ENCODE assay signal across 13 cellular contexts in the genomic region with DNA sequence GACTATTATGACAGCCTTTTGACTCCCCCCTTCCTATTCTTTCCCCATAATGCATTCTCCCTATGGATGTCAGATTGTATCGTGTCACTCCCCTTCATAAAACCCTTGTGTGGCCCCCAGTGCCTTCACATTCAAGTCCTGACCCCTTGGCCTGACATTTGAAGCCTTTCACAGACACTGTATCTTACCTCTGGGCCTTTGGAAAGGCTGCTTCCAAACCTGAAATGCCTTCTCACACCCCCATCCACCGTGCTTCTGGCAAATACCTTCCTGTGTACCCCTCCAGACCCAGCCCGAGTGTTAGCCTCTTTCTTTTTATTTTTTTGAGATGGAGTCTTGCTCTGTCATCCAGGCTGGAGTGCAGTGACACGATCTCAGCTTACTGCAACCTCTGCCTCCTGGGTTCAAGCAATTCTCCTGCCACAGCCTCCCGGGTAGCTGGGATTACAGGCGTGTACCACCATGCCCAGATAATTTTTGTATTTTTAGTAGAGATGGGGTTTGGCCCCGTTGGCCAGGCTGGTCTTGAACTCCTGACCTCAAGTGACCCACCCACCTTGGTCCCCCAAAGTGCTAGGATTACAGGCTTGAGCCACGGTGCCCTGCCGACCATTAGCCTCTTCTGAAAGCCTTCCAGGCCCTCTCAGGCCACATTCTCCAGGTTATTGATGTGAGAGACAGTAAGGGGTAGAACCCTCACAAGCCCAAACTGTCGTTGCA. TPM values are rescaled to one million over a fixed set of nuclear protein-coding genes. Genes with fewer than 3 reads are reported as not detected.
DNase-seq lines count a peak whose midpoint lies in the region; ATAC-seq and TF ChIP-seq lines count a peak whose summit lies in the region.
"Had no signal": no experiment of that assay in that cellular context is flagged by ENCODE, and none has a peak within 500 bp of the region (broad histone marks: within the 10 kb centered on the region; RNA-seq: fewer than 3 reads in every experiment).

No MANE protein-coding gene starts in this region.

- no peak overlapping the region for H3K4me3 Mint-ChIP-seq in activated naive CD4-positive, alpha-beta T cell treated with anti-CD3 and anti-CD28 coated beads, Interleukin-2, amount 10 ng/mL, durations not matched to agents 7 days and 5 days
- peak overlapping the region; percentile 50 for H3K4me3 Mint-ChIP-seq in activated T-helper 1 cell treated with anti-CD3 and anti-CD28 coated beads, Interleukin-12 subunit alpha, Interleukin-12 subunit beta, Interleukin-2, Interleukin-4 antibody, amounts not matched to agents 30 ng/mL and 10 ng/mL and 1 ng/mL, durations not matched to agents 14 hours and 24 hours and 36 hours
- no peak overlapping the region for H3K4me3 Mint-ChIP-seq in stimulated activated naive B cell treated with anti-CD40 and anti-IgM and Interleukin-4, amounts not matched to agents 10 μg/mL and 1 μg/mL and 100 μg/mL, for 72 hours
- no peak overlapping the region for H3K4me3 Mint-ChIP-seq in WTC11
- H3K4me3 Mint-ChIP-seq: activated naive CD4-positive, alpha-beta T cell treated with anti-CD3 and anti-CD28 coated beads for 36 hours had no signal

- no peaks in the 10 kb centered on the region for H3K9me3 Mint-ChIP-seq in activated naive CD4-positive, alpha-beta T cell treated with anti-CD3 and anti-CD28 coated beads, Interleukin-2, amount 10 ng/mL, durations not matched to agents 7 days and 5 days
- H3K9me3 Mint-ChIP-seq in activated naive CD4-positive, alpha-beta T cell treated with anti-CD3 and anti-CD28 coated beads, Interleukin-2, amount 50 U/mL, for 72 hours = no peaks in the 10 kb centered on the region
- no peaks in the 10 kb centered on the region for H3K9me3 Mint-ChIP-seq in activated T-helper 1 cell treated with anti-CD3 and anti-CD28 coated beads, Interleukin-12 subunit alpha, Interleukin-12 subunit beta, Interleukin-2, Interleukin-4 antibody, amounts not matched to agents 30 ng/mL and 10 ng/mL and 1 ng/mL, durations not matched to agents 14 hours and 24 hours and 36 hours
- no peaks in the 10 kb centered on the region for H3K9me3 Mint-ChIP-seq in stimulated activated naive B cell treated with anti-CD40 and anti-IgM and Interleukin-4, amounts not matched to agents 10 μg/mL and 1 μg/mL and 100 μg/mL, for 72 hours
- no peaks in the 10 kb centered on the region for H3K9me3 Mint-ChIP-seq in WTC11
- H3K9me3 Mint-ChIP-seq: activated naive CD4-positive, alpha-beta T cell treated with anti-CD3 and anti-CD28 coated beads for 36 hours had no signal

- H3K36me3 Mint-ChIP-seq in activated naive CD4-positive, alpha-beta T cell treated with anti-CD3 and anti-CD28 coated beads, Interleukin-2, amount 10 ng/mL, durations not matched to agents 7 days and 5 days = peaks cover 35% of the 10 kb centered on the region
- H3K36me3 Mint-ChIP-seq in activated naive CD4-positive, alpha-beta T cell treated with anti-CD3 and anti-CD28 coated beads, Interleukin-2, amount 50 U/mL, for 72 hours = peaks cover 10 to 12% of the 10 kb centered on the region in 2 donors
- peaks cover 11% of the 10 kb centered on the region for H3K36me3 Mint-ChIP-seq in activated T-helper 1 cell treated with anti-CD3 and anti-CD28 coated beads, Interleukin-12 subunit alpha, Interleukin-12 subunit beta, Interleukin-2, Interleukin-4 antibody, amounts not matched to agents 30 ng/mL and 10 ng/mL and 1 ng/mL, durations not matched to agents 14 hours and 24 hours and 36 hours (ENCODE audit: low read depth)
- peaks cover 34 to 40% of the 10 kb centered on the region in 2 donors for H3K36me3 Mint-ChIP-seq in stimulated activated naive B cell treated with anti-CD40 and anti-IgM and Interleukin-4, amounts not matched to agents 10 μg/mL and 1 μg/mL and 100 μg/mL, for 72 hours
- H3K36me3 Mint-ChIP-seq in WTC11 = peaks cover 13% of the 10 kb centered on the region; the same call in 1 of the 2 replicates

- H3K4me1 ChIP-seq in right lobe of liver (peaks cover 0 to 43% (median 20%) of the 10 kb centered on the region in 4 donors), gastrocnemius medialis (peaks cover 31 to 34% of the 10 kb centered on the region in 2 donors)

- ATAC-seq in activated naive CD4-positive, alpha-beta T cell treated with anti-CD3 and anti-CD28 coated beads, Interleukin-2, amount 50 U/mL, for 72 hours = no peak
- ATAC-seq in right lobe of liver = no peak
- ATAC-seq in stimulated activated naive B cell treated with anti-CD40 and anti-IgM and Interleukin-4, amounts not matched to agents 10 μg/mL and 1 μg/mL and 100 μg/mL, for 72 hours (replicated peaks) = no peak
- no peak for ATAC-seq in WTC11
- no peak for ATAC-seq in gastrocnemius medialis

- CTCF ChIA-PET in activated naive CD4-positive, alpha-beta T cell treated with anti-CD3 and anti-CD28 coated beads, Interleukin-2, amount 10 ng/mL, durations not matched to agents 7 days and 5 days (lab: Charles Lee) = interaction anchor here (0.8 to 7.8 kb wide), 15 partner anchors 9 to 416 kb away, joined by 3 to 62 read pairs (median 4); partner anchors contain the start of genes PYCARD and ZNF267
- CTCF ChIA-PET in WTC11 (lab: Charles Lee) = interaction anchor here (0.6 to 12.2 kb wide), 24 partner anchors 8 to 476 kb away, joined by 3 to 221 read pairs (median 6); partner anchors contain the start of genes HSD3B7, PYDC1, SLC5A2 and TGFB1I1

- intact Hi-C loops in activated T-helper 1 cell treated with anti-CD3 and anti-CD28 coated beads, Interleukin-12 subunit alpha, Interleukin-12 subunit beta, Interleukin-2, Interleukin-4 antibody, amounts not matched to agents 30 ng/mL and 10 ng/mL and 1 ng/mL, durations not matched to agents 14 hours and 24 hours and 36 hours (cut with micrococcal nuclease) = no loop called here
- intact Hi-C loops in right lobe of liver (cut with DNase I) = no loop called here
- intact Hi-C loops in gastrocnemius medialis (cut with DNase I; ENCODE audit: low total_unique reads) = no loop called here

- TF ChIP-seq POLR2A in right lobe of liver (IDR thresholded peaks at IDR 0.05) = no peak
- no peak for TF ChIP-seq POLR2A in gastrocnemius medialis (IDR thresholded peaks at IDR 0.05)

- no peak for DNase-seq in activated naive CD4-positive, alpha-beta T cell treated with anti-CD3 and anti-CD28 coated beads, Interleukin-2, amount 10 ng/mL, durations not matched to agents 7 days and 5 days
- DNase-seq in activated naive CD4-positive, alpha-beta T cell treated with anti-CD3 and anti-CD28 coated beads, Interleukin-2, amount 50 U/mL, for 72 hours (ENCODE audit: low spot score in 2 of 2) = no peak
- no peak for DNase-seq in activated T-helper 1 cell treated with anti-CD3 and anti-CD28 coated beads, Interleukin-12 subunit alpha, Interleukin-12 subunit beta, Interleukin-2, Interleukin-4 antibody, amounts not matched to agents 30 ng/mL and 10 ng/mL and 1 ng/mL, durations not matched to agents 14 hours and 24 hours and 36 hours (ENCODE audit: low spot score)
- DNase-seq in right lobe of liver = no peak
- DNase-seq in stimulated activated naive B cell treated with anti-CD40 and anti-IgM and Interleukin-4, amounts not matched to agents 10 μg/mL and 1 μg/mL and 100 μg/mL, for 72 hours = no peak
- DNase-seq in WTC11 (ENCODE audit: low spot score) = no peak
- DNase-seq in gastrocnemius medialis = no peak
- no peak for DNase-seq in brain microvascular endothelial cell
- DNase-seq: transverse colon had no signal

- peak overlapping the region in 2 of 3 donors; percentile 76 to 90 for H3K27ac ChIP-seq in right lobe of liver
- peak overlapping the region in 2 of 4 donors; percentile 85 to 94 for H3K27ac ChIP-seq in gastrocnemius medialis
- H3K27ac ChIP-seq in brain microvascular endothelial cell = no peak overlapping the region

- TF ChIP-seq CTCF in right lobe of liver (IDR thresholded peaks at IDR 0.05) (no peak), WTC11 (IDR thresholded peaks at IDR 0.05) (no peak), gastrocnemius medialis (IDR thresholded peaks at IDR 0.05 in 4 of 5, conservative IDR thresholded peaks at IDR 0.05 in 1 of 5) (no peak), brain microvascular endothelial cell (IDR thresholded peaks at IDR 0.05; ENCODE audit: low read depth, low read length, missing control alignments) (no peak)

- H3K27ac Mint-ChIP-seq in activated naive CD4-positive, alpha-beta T cell treated with anti-CD3 and anti-CD28 coated beads, Interleukin-2, amount 10 ng/mL, durations not matched to agents 7 days and 5 days = peak overlapping the region; percentile 35
- no peak overlapping the region for H3K27ac Mint-ChIP-seq in activated naive CD4-positive, alpha-beta T cell treated with anti-CD3 and anti-CD28 coated beads, Interleukin-2, amount 50 U/mL, for 72 hours
- no peak overlapping the region for H3K27ac Mint-ChIP-seq in activated T-helper 1 cell treated with anti-CD3 and anti-CD28 coated beads, Interleukin-12 subunit alpha, Interleukin-12 subunit beta, Interleukin-2, Interleukin-4 antibody, amounts not matched to agents 30 ng/mL and 10 ng/mL and 1 ng/mL, durations not matched to agents 14 hours and 24 hours and 36 hours
- peak overlapping the region; percentile 43 for H3K27ac Mint-ChIP-seq in stimulated activated naive B cell treated with anti-CD40 and anti-IgM and Interleukin-4, amounts not matched to agents 10 μg/mL and 1 μg/mL and 100 μg/mL, for 72 hours
- H3K27ac Mint-ChIP-seq in WTC11 = no peak overlapping the region
- H3K27ac Mint-ChIP-seq: activated naive CD4-positive, alpha-beta T cell treated with anti-CD3 and anti-CD28 coated beads for 36 hours had no signal

- in situ Hi-C loops in gastrocnemius medialis (cut with MboI; ENCODE audit: low sequenced_read_pairs in 4 of 4) (no loop called here), brain microvascular endothelial cell (cut with HindIII; ENCODE audit: low pct_ligation_motif_present, low sequenced_read_pairs) (loop anchor here (25.0 kb wide), 2 partner anchors 274 to 524 kb away; partner anchors contain the start of genes FUS and ORAI3)

- POLR2A ChIA-PET in WTC11 (lab: Charles Lee) = interaction anchor here (0.7 to 2.3 kb wide), 2 partner anchors 10 to 18 kb away, joined by 4 to 10 read pairs; partner anchors contain the start of gene TGFB1I1

- peaks cover 0 to 20% (median 5%) of the 10 kb centered on the region in 4 donors for H3K36me3 ChIP-seq in right lobe of liver
- H3K36me3 ChIP-seq in gastrocnemius medialis = peaks cover 0 to 48% of the 10 kb centered on the region in 2 donors
- H3K36me3 ChIP-seq in brain microvascular endothelial cell (replicated peaks) = peaks cover 17% of the 10 kb centered on the region

- WGBS in right lobe of liver (ENCODE audit: insufficient coverage, low coverage, low lambda C conversion rate, missing lambda C conversion rate) = 68% methylated on average over 8 of the region's 10 CpGs

- H3K27me3 Mint-ChIP-seq in activated naive CD4-positive, alpha-beta T cell treated with anti-CD3 and anti-CD28 coated beads, Interleukin-2, amount 10 ng/mL, durations not matched to agents 7 days and 5 days = peaks cover 3% of the 10 kb centered on the region
- H3K27me3 Mint-ChIP-seq in activated T-helper 1 cell treated with anti-CD3 and anti-CD28 coated beads, Interleukin-12 subunit alpha, Interleukin-12 subunit beta, Interleukin-2, Interleukin-4 antibody, amounts not matched to agents 30 ng/mL and 10 ng/mL and 1 ng/mL, durations not matched to agents 14 hours and 24 hours and 36 hours (ENCODE audit: insufficient read depth) = no peaks in the 10 kb centered on the region
- H3K27me3 Mint-ChIP-seq in stimulated activated naive B cell treated with anti-CD40 and anti-IgM and Interleukin-4, amounts not matched to agents 10 μg/mL and 1 μg/mL and 100 μg/mL, for 72 hours = no peaks in the 10 kb centered on the region
- H3K27me3 Mint-ChIP-seq in WTC11 (ENCODE audit: low read depth) = no peaks in the 10 kb centered on the region

- no peaks in the 10 kb centered on the region for H3K27me3 ChIP-seq in right lobe of liver
- no peaks in the 10 kb centered on the region for H3K27me3 ChIP-seq in gastrocnemius medialis
- no peaks in the 10 kb centered on the region for H3K27me3 ChIP-seq in brain microvascular endothelial cell (replicated peaks)
- H3K27me3 ChIP-seq: transverse colon had no signal

- peaks cover 36% of the 10 kb centered on the region for H3K4me1 Mint-ChIP-seq in activated naive CD4-positive, alpha-beta T cell treated with anti-CD3 and anti-CD28 coated beads, Interleukin-2, amount 10 ng/mL, durations not matched to agents 7 days and 5 days
- peaks cover 28% of the 10 kb centered on the region for H3K4me1 Mint-ChIP-seq in activated T-helper 1 cell treated with anti-CD3 and anti-CD28 coated beads, Interleukin-12 subunit alpha, Interleukin-12 subunit beta, Interleukin-2, Interleukin-4 antibody, amounts not matched to agents 30 ng/mL and 10 ng/mL and 1 ng/mL, durations not matched to agents 14 hours and 24 hours and 36 hours (ENCODE audit: low read depth)
- H3K4me1 Mint-ChIP-seq in stimulated activated naive B cell treated with anti-CD40 and anti-IgM and Interleukin-4, amounts not matched to agents 10 μg/mL and 1 μg/mL and 100 μg/mL, for 72 hours = peaks cover 20 to 22% of the 10 kb centered on the region in 2 donors
- H3K4me1 Mint-ChIP-seq in WTC11 = peaks cover 12% of the 10 kb centered on the region

- no peak overlapping the region for H3K4me3 ChIP-seq in right lobe of liver
- H3K4me3 ChIP-seq in gastrocnemius medialis = no peak overlapping the region
- H3K4me3 ChIP-seq in brain microvascular endothelial cell (ENCODE audit: low read depth, low read length) = no peak overlapping the region

- H3K9me3 ChIP-seq in right lobe of liver = no peaks in the 10 kb centered on the region
- no peaks in the 10 kb centered on the region for H3K9me3 ChIP-seq in gastrocnemius medialis
- H3K9me3 ChIP-seq: transverse colon had no signal

RNA-seq across cellular contexts. Expression of gene ARMC5, which starts 2.1 kb away (rescaled TPM):
- 1 to 10 TPM; 8.6 to 9.2 TPM for total RNA-seq in activated naive CD4-positive, alpha-beta T cell treated with anti-CD3 and anti-CD28 coated beads, Interleukin-2, amount 50 U/mL, for 72 hours
- 11.2 and 12.7 TPM in 2 replicates for total RNA-seq in activated T-helper 1 cell treated with anti-CD3 and anti-CD28 coated beads, Interleukin-12 subunit alpha, Interleukin-12 subunit beta, Interleukin-2, Interleukin-4 antibody, amounts not matched to agents 30 ng/mL and 10 ng/mL and 1 ng/mL, durations not matched to agents 14 hours and 24 hours and 36 hours
- total RNA-seq in right lobe of liver (10 to 100 TPM in 3 of 6 experiments, 1 to 10 TPM in 3; 3.9 to 20.9 (median 11.0) TPM), WTC11 (2021) (11.3 to 13.2 TPM (median 13.0 TPM) in 3 replicates), gastrocnemius medialis (10 to 100 TPM; 13.9 to 24.3 (median 19.4) TPM)

RNA-seq across cellular contexts. Expression of gene TGFB1I1, which starts 10.6 kb away (rescaled TPM):
- total RNA-seq in activated naive CD4-positive, alpha-beta T cell treated with anti-CD3 and anti-CD28 coated beads, Interleukin-2, amount 50 U/mL, for 72 hours = 1 to 10 TPM in 1 of 2 donors, under 1 TPM in 1; 0.73 to 4.0 TPM
- 0.78 and 1.2 TPM in 2 replicates for total RNA-seq in activated T-helper 1 cell treated with anti-CD3 and anti-CD28 coated beads, Interleukin-12 subunit alpha, Interleukin-12 subunit beta, Interleukin-2, Interleukin-4 antibody, amounts not matched to agents 30 ng/mL and 10 ng/mL and 1 ng/mL, durations not matched to agents 14 hours and 24 hours and 36 hours
- total RNA-seq in right lobe of liver = 1 to 10 TPM; 1.9 to 7.9 (median 6.7) TPM
- total RNA-seq in WTC11 (2021) = 4.3 to 5.3 TPM (median 4.6 TPM) in 3 replicates
- total RNA-seq in gastrocnemius medialis = 10 to 100 TPM in 1 of 4 donors, 1 to 10 TPM in 3; 4.6 to 14.4 (median 7.4) TPM

RNA-seq across cellular contexts. Expression of gene ZNF843, which starts 18.8 kb away (rescaled TPM):
- under 1 TPM; 0.12 to 0.18 TPM for total RNA-seq in activated naive CD4-positive, alpha-beta T cell treated with anti-CD3 and anti-CD28 coated beads, Interleukin-2, amount 50 U/mL, for 72 hours
- total RNA-seq in activated T-helper 1 cell treated with anti-CD3 and anti-CD28 coated beads, Interleukin-12 subunit alpha, Interleukin-12 subunit beta, Interleukin-2, Interleukin-4 antibody, amounts not matched to agents 30 ng/mL and 10 ng/mL and 1 ng/mL, durations not matched to agents 14 hours and 24 hours and 36 hours = 0.21 and 0.22 TPM in 2 replicates
- total RNA-seq in right lobe of liver = under 1 TPM; 0.19 to 0.68 (median 0.36) TPM
- 0.48 to 0.71 TPM (median 0.50 TPM) in 3 replicates for total RNA-seq in WTC11 (2021)
- 1 to 10 TPM in 3 of 4 donors, under 1 TPM in 1; 0.65 to 3.0 (median 1.5) TPM for total RNA-seq in gastrocnemius medialis
- total RNA-seq: HT-29 had no signal

RNA-seq across cellular contexts. Expression of gene SLC5A2, which starts 21.6 kb away (rescaled TPM):
- total RNA-seq in activated naive CD4-positive, alpha-beta T cell treated with anti-CD3 and anti-CD28 coated beads, Interleukin-2, amount 50 U/mL, for 72 hours = under 1 TPM; 0.31 to 0.91 TPM
- not detected in 2 replicates for total RNA-seq in activated T-helper 1 cell treated with anti-CD3 and anti-CD28 coated beads, Interleukin-12 subunit alpha, Interleukin-12 subunit beta, Interleukin-2, Interleukin-4 antibody, amounts not matched to agents 30 ng/mL and 10 ng/mL and 1 ng/mL, durations not matched to agents 14 hours and 24 hours and 36 hours
- total RNA-seq in right lobe of liver (under 1 TPM in 3 of 6 experiments, not detected in 3; 0.07 to 0.14 (median 0.12) TPM), WTC11 (2021) (0.83 to 1.7 TPM (median 1.1 TPM) in 3 replicates), gastrocnemius medialis (not detected)
- total RNA-seq: activated naive CD4-positive, alpha-beta T cell treated with anti-CD3 and anti-CD28 coated beads for 36 hours; fibroblast of lung; T-helper 1 cell treated with Interleukin-12 subunit alpha and Interleukin-12 subunit beta and Interleukin-4 antibody, amounts not matched to agents 30 ng/mL and 1 ng/mL, for 36 hours; transverse colon had no signal

RNA-seq across cellular contexts. Expression of gene COX6A2, which starts 33.2 kb away (rescaled TPM):
- total RNA-seq in activated naive CD4-positive, alpha-beta T cell treated with anti-CD3 and anti-CD28 coated beads, Interleukin-2, amount 50 U/mL, for 72 hours = not detected
- not detected in 2 replicates for total RNA-seq in activated T-helper 1 cell treated with anti-CD3 and anti-CD28 coated beads, Interleukin-12 subunit alpha, Interleukin-12 subunit beta, Interleukin-2, Interleukin-4 antibody, amounts not matched to agents 30 ng/mL and 10 ng/mL and 1 ng/mL, durations not matched to agents 14 hours and 24 hours and 36 hours
- 1 to 10 TPM in 4 of 6 experiments, not detected in 2; 4.1 to 6.0 (median 4.6) TPM for total RNA-seq in right lobe of liver
- total RNA-seq in WTC11 (2021) = 0.48 to 1.0 TPM in 2 of 3 replicates, not detected in the other
- total RNA-seq in gastrocnemius medialis = 1,000 to 10,000 TPM in 1 of 4 donors, 100 to 1,000 TPM in 3; 597 to 1,192 (median 930) TPM
- total RNA-seq: activated naive CD4-positive, alpha-beta T cell treated with anti-CD3 and anti-CD28 coated beads for 36 hours; fibroblast of lung; HT-29; T-helper 1 cell treated with Interleukin-12 subunit alpha and Interleukin-12 subunit beta and Interleukin-4 antibody, amounts not matched to agents 30 ng/mL and 1 ng/mL, for 36 hours; transverse colon had no signal

Comparison
In these comparisons a context has a peak if more than half of its experiments do, and no peak if none do; other contexts are left out.
1. H3K27ac Mint-ChIP-seq: peak in activated naive CD4-positive, alpha-beta T cell treated with anti-CD3 and anti-CD28 coated beads, Interleukin-2, amount 10 ng/mL, durations not matched to agents 7 days and 5 days (single experiment) and stimulated activated naive B cell treated with anti-CD40 and anti-IgM and Interleukin-4, amounts not matched to agents 10 μg/mL and 1 μg/mL and 100 μg/mL, for 72 hours (single experiment); none in activated naive CD4-positive, alpha-beta T cell treated with anti-CD3 and anti-CD28 coated beads, Interleukin-2, amount 50 U/mL, for 72 hours (0 of 2), activated T-helper 1 cell treated with anti-CD3 and anti-CD28 coated beads, Interleukin-12 subunit alpha, Interleukin-12 subunit beta, Interleukin-2, Interleukin-4 antibody, amounts not matched to agents 30 ng/mL and 10 ng/mL and 1 ng/mL, durations not matched to agents 14 hours and 24 hours and 36 hours (single experiment) and WTC11 (single experiment).